ENCODE assay signal across 12 cellular contexts in the genomic region with DNA sequence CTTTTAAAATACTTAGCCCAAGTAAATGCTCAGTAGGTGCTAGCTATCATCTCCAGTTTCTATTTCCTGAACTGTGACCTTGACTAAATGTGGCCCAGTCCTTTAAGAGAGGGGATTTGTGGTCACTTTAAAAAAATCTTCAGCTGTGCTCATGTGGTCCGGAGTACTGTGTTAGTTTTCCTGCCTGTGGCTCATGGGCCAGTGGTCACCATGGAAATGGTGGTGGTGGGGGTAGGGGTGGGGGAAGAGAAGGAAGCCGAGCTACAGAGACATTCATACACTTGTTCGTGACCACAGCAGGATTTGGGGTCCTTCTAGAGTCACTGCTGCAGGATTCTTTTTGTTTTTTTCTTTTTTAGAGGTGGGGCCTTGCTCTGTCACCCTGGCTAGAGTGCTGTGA. TPM values are rescaled to one million over a fixed set of nuclear protein-coding genes. Genes with fewer than 3 reads are reported as not detected.
DNase-seq lines count a peak whose midpoint lies in the region; TF ChIP-seq lines count a peak whose summit lies in the region.
"Had no signal": no experiment of that assay in that cellular context is flagged by ENCODE, and none has a peak within 500 bp of the region (broad histone marks: within the 10 kb centered on the region; RNA-seq: fewer than 3 reads in every experiment).

No MANE protein-coding gene starts in this region.

- no peak overlapping the region for H3K9ac ChIP-seq in neural progenitor cell

- H3K4me3 Mint-ChIP-seq in brain (peak overlapping the region in 4 of 5 experiments; percentile 26 to 76 (median 59)), neural progenitor cell (peak overlapping the region; percentile 74)
- H3K4me3 Mint-ChIP-seq: activated T-helper 1 cell treated with anti-CD3 and anti-CD28 coated beads, Interleukin-12 subunit alpha, Interleukin-12 subunit beta, Interleukin-2, Interleukin-4 antibody, amounts not matched to agents 30 ng/mL and 10 ng/mL and 1 ng/mL, durations not matched to agents 14 hours and 24 hours and 36 hours had no signal

- DNase-seq in GDM1 (lab: John Stamatoyannopoulos, UW): peak; percentile 26
- peak; percentile 61 to 72 for DNase-seq in Kasumi-1 (lab: John Stamatoyannopoulos, UW)
- DNase-seq in neural progenitor cell (ENCODE audit: low spot score): no peak
- no peak for DNase-seq in NCI-H128 (lab: John Stamatoyannopoulos, UW; ENCODE audit: unreplicated experiment)
- no peak for DNase-seq in SKM-1 treated with dmso at 0.1 percent for 144 hours (lab: John Stamatoyannopoulos, UW; ENCODE audit: unreplicated experiment)
- DNase-seq in NCI-H2081 (lab: John Stamatoyannopoulos, UW): no peak
- DNase-seq: activated CD4-positive, alpha-beta T cell treated with anti-CD3 and anti-CD28 coated beads for 4 hours; foreskin fibroblast; PC-3; T-helper 1 cell had no signal

- no peaks in the 10 kb centered on the region for H3K9me3 ChIP-seq in neural progenitor cell (ENCODE audit: low read depth)

- H3K36me3 ChIP-seq in neural progenitor cell: no peaks in the 10 kb centered on the region

- H3K27me3 Mint-ChIP-seq in brain (no peaks in the 10 kb centered on the region), neural progenitor cell (ENCODE audit: insufficient read depth, low read depth) (peaks cover 6% of the 10 kb centered on the region)

- H3K36me3 Mint-ChIP-seq in brain (no peaks in the 10 kb centered on the region), neural progenitor cell (no peaks in the 10 kb centered on the region)

- H3K4me1 ChIP-seq in neural progenitor cell: peaks cover 17% of the 10 kb centered on the region

- H2AFZ ChIP-seq in neural progenitor cell (replicated peaks): no peak overlapping the region

- H3K9me3 Mint-ChIP-seq in brain: no peaks in the 10 kb centered on the region
- no peaks in the 10 kb centered on the region for H3K9me3 Mint-ChIP-seq in neural progenitor cell
- H3K9me3 Mint-ChIP-seq: activated T-helper 1 cell treated with anti-CD3 and anti-CD28 coated beads, Interleukin-12 subunit alpha, Interleukin-12 subunit beta, Interleukin-2, Interleukin-4 antibody, amounts not matched to agents 30 ng/mL and 10 ng/mL and 1 ng/mL, durations not matched to agents 14 hours and 24 hours and 36 hours had no signal

- TF ChIP-seq CTCF in brain (conservative IDR thresholded peaks at IDR 0.05): no peak
- TF ChIP-seq CTCF in neural progenitor cell (IDR thresholded peaks at IDR 0.05): no peak

- H3K79me2 ChIP-seq in neural progenitor cell (ENCODE audit: low read depth): no peaks in the 10 kb centered on the region

- no peaks in the 10 kb centered on the region for H4K20me1 ChIP-seq in neural progenitor cell (ENCODE audit: low read depth)

- H3F3A ChIP-seq in neural progenitor cell (ENCODE audit: low read depth): peaks cover 13% of the 10 kb centered on the region

- peak overlapping the region; percentile 60 for H3K4me2 ChIP-seq in neural progenitor cell

- H3K27ac Mint-ChIP-seq in brain (peak overlapping the region in 4 of 5 experiments; percentile 51 to 85 (median 80)), neural progenitor cell (peak overlapping the region; percentile 96)
- H3K27ac Mint-ChIP-seq: activated T-helper 1 cell treated with anti-CD3 and anti-CD28 coated beads, Interleukin-12 subunit alpha, Interleukin-12 subunit beta, Interleukin-2, Interleukin-4 antibody, amounts not matched to agents 30 ng/mL and 10 ng/mL and 1 ng/mL, durations not matched to agents 14 hours and 24 hours and 36 hours had no signal

- no peaks in the 10 kb centered on the region for H3K27me3 ChIP-seq in neural progenitor cell

- H3K4me1 Mint-ChIP-seq in brain (peaks cover 34% of the 10 kb centered on the region), neural progenitor cell (peaks cover 52% of the 10 kb centered on the region)

- H3K4me3 ChIP-seq in neural progenitor cell: no peak overlapping the region

- no peak overlapping the region for H3K27ac ChIP-seq in neural progenitor cell

RNA-seq across cellular contexts. Expression of a gene that starts 25.7 kb away (rescaled TPM):
- 17.6 TPM for polyA plus RNA-seq in brain (ENCODE audit: insufficient read depth, low read depth, low replicate concordance)
- total RNA-seq in neural progenitor cell (ENCODE audit: low replicate concordance): 0.47 and 1.2 TPM in 2 replicates

Comparison
In these comparisons a context has a peak if more than half of its experiments do, and no peak if none do; other contexts are left out.
1. DNase-seq: peak in GDM1 (single experiment) and Kasumi-1 (2 of 2); none in neural progenitor cell (single experiment), NCI-H128 (single experiment), SKM-1 treated with dmso at 0.1 percent for 144 hours (single experiment) and NCI-H2081 (0 of 2).